In the genomic region with DNA sequence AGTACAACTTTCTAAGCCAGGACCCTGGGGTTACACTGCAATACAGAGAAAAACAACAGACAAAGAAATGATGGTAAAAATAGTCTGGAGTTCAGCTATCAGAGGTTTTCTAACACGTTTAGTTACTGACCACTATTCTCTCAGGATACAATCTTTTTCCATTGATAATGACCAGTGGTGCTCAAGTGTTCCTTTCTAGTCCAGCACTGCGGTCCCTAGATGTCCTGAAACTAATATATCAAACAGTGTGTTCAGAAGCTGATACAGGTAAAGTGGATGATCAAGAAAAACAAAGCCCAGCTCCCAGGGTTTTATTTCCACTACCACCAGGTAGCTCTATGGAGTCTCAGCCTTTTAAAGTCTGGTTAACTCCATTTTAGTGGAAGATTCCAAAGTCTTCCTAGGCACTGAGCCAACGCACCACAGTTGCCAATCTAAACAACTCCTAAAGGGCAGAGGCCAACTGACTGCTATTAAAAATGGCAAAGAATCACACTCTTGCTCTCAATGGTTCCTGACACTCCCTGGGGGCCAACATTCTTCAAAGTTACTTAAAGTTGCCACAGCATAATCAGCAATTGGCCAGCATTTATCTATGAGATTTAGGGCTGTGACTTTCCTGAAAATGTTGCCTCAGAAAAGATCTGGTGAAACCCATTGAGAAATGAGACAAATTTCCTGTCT, we compare ENCODE assay signal across 15 cellular contexts. TPM values are rescaled to one million over a fixed set of nuclear protein-coding genes. Genes with fewer than 3 reads are reported as not detected.
DNase-seq lines count a peak whose midpoint lies in the region; ATAC-seq and TF ChIP-seq lines count a peak whose summit lies in the region.
"Had no signal": no experiment of that assay in that cellular context is flagged by ENCODE, and none has a peak within 500 bp of the region (broad histone marks: within the 10 kb centered on the region; RNA-seq: fewer than 3 reads in every experiment).

No MANE protein-coding gene starts in this region.

- TF ChIP-seq CTCF in HFF-Myc (IDR thresholded peaks at IDR 0.05; ENCODE audit: low read depth, low read length, missing control alignments) = no peak
- TF ChIP-seq CTCF in heart right ventricle (IDR thresholded peaks at IDR 0.05) = no peak
- no peak for TF ChIP-seq CTCF in osteocyte (IDR thresholded peaks at IDR 0.05)

- no peaks in the 10 kb centered on the region for H3K27me3 Mint-ChIP-seq in osteocyte (ENCODE audit: unreplicated experiment)
- H3K27me3 Mint-ChIP-seq: activated naive CD8-positive, alpha-beta T cell; dendritic cell treated with granulocyte-macrophage colony-stimulating factor and Interleukin-4, amounts not matched to agents 40 ng/mL and 50 ng/mL, for 4 days had no signal

- intact Hi-C loops in heart right ventricle (cut with DNase I) = no loop called here

- ATAC-seq in heart right ventricle (peak in 5 of 8 donors; percentile 16 to 71 (median 47)), HG02970 (IDR thresholded peaks at IDR 0.05; ENCODE audit: low FRiP score, unreplicated experiment) (no peak)
- ATAC-seq: HCT116 had no signal

- no peak overlapping the region for H3K27ac Mint-ChIP-seq in osteocyte (ENCODE audit: unreplicated experiment)
- H3K27ac Mint-ChIP-seq: activated naive CD8-positive, alpha-beta T cell; dendritic cell treated with granulocyte-macrophage colony-stimulating factor and Interleukin-4, amounts not matched to agents 40 ng/mL and 50 ng/mL, for 4 days had no signal

- DNase-seq in HFF-Myc (ENCODE audit: extremely low read depth, low read depth) (peak; percentile 3), RPMI7951 (ENCODE audit: low read depth) (peak; percentile 42), heart right ventricle (peak; percentile 23 to 61), osteocyte (ENCODE audit: extremely low spot score, unreplicated experiment) (peak; percentile 68), ureter (ENCODE audit: low spot score) (no peak), NCI-H187 (lab: John Stamatoyannopoulos, UW) (no peak), iPS-NIHi11 (ENCODE audit: low spot score) (no peak)
- DNase-seq: GDM1, mesendoderm, NCI-H524, SIG-M5 had no signal

- H3K4me1 ChIP-seq in heart right ventricle = peaks cover 0 to 14% (median 0%) of the 10 kb centered on the region in 9 donors

- peaks cover 13% of the 10 kb centered on the region for H3K4me1 Mint-ChIP-seq in osteocyte (ENCODE audit: unreplicated experiment)

- H3K9me3 ChIP-seq in heart right ventricle = no peaks in the 10 kb centered on the region

- H3K9me3 Mint-ChIP-seq in osteocyte (ENCODE audit: unreplicated experiment) = no peaks in the 10 kb centered on the region
- H3K9me3 Mint-ChIP-seq: dendritic cell treated with granulocyte-macrophage colony-stimulating factor and Interleukin-4, amounts not matched to agents 40 ng/mL and 50 ng/mL, for 4 days had no signal

- H3K27ac ChIP-seq in heart right ventricle = no peak overlapping the region

- H3K27me3 ChIP-seq in heart right ventricle = no peaks in the 10 kb centered on the region

- 48 to 50% methylated on average over 3 of the region's 3 CpGs for WGBS in heart right ventricle, 2 donors

- H3K36me3 Mint-ChIP-seq in osteocyte (ENCODE audit: unreplicated experiment) = no peaks in the 10 kb centered on the region
- H3K36me3 Mint-ChIP-seq: activated naive CD8-positive, alpha-beta T cell had no signal

- H3K4me3 Mint-ChIP-seq in osteocyte (ENCODE audit: unreplicated experiment) = no peak overlapping the region
- H3K4me3 Mint-ChIP-seq: activated naive CD8-positive, alpha-beta T cell; dendritic cell treated with granulocyte-macrophage colony-stimulating factor and Interleukin-4, amounts not matched to agents 40 ng/mL and 50 ng/mL, for 4 days had no signal

- no peak overlapping the region for H3K4me3 ChIP-seq in HFF-Myc (replicated peaks; ENCODE audit: low read depth, low read length)
- H3K4me3 ChIP-seq in heart right ventricle = no peak overlapping the region

- peaks cover 0 to 4% (median 0%) of the 10 kb centered on the region in 9 donors for H3K36me3 ChIP-seq in heart right ventricle

RNA-seq across cellular contexts. Expression of a gene that starts 38.2 kb away (rescaled TPM):
- 2.1 and 3.2 TPM in 2 replicates for total RNA-seq in RPMI7951 (2014; rRNA removed; shearing (Covaris generic))
- total RNA-seq in heart right ventricle (1 to 10 TPM in 3 of 10 donors, under 1 TPM in 7; 0.35 to 1.7 (median 0.83) TPM), osteocyte (1.9 and 2.4 TPM in 2 replicates), ureter (7.1 TPM)
- polyA plus RNA-seq in heart right ventricle = 1 to 10 TPM in 1 of 2 donors, under 1 TPM in 1; 0.78 to 1.3 TPM

RNA-seq across cellular contexts. Expression of a gene that starts 38.6 kb away (rescaled TPM):
- total RNA-seq in RPMI7951 (2014; rRNA removed; shearing (Covaris generic)) = 28.7 and 29.7 TPM in 2 replicates
- total RNA-seq in heart right ventricle (10 to 100 TPM in 1 of 10 donors, 1 to 10 TPM in 9; 6.5 to 10.1 (median 7.8) TPM), osteocyte (9.4 and 9.5 TPM in 2 replicates), ureter (9.7 TPM)
- 1 to 10 TPM; 6.9 to 7.8 TPM for polyA plus RNA-seq in heart right ventricle

Comparison
In these comparisons a context has a peak if more than half of its experiments do, and no peak if none do; other contexts are left out.
1. DNase-seq: peak in HFF-Myc (single experiment), RPMI7951 (single experiment), heart right ventricle (2 of 2) and osteocyte (single experiment); none in ureter (single experiment), NCI-H187 (0 of 2) and iPS-NIHi11 (single experiment).